Comparison of ENCODE assay signal across 13 cellular contexts in genomic region chr4:84920591-84920990, GRCh38. TPM values are rescaled to one million over a fixed set of nuclear protein-coding genes. Genes with fewer than 3 reads are reported as not detected.
DNase-seq lines count a peak whose midpoint lies in the region; ATAC-seq and TF ChIP-seq lines count a peak whose summit lies in the region.
"Had no signal": no experiment of that assay in that cellular context is flagged by ENCODE, and none has a peak within 500 bp of the region (broad histone marks: within the 10 kb centered on the region; RNA-seq: fewer than 3 reads in every experiment).

No MANE protein-coding gene starts in this region.

- H2AFZ ChIP-seq in mesenchymal stem cell (ENCODE audit: low read depth, low read length): no peak overlapping the region

- no peak overlapping the region for H4K8ac ChIP-seq in mesenchymal stem cell (ENCODE audit: low read length)

- TF ChIP-seq CTCF in BJ (IDR thresholded peaks at IDR 0.05; ENCODE audit: insufficient read depth, low read depth, low read length) (no peak), choroid plexus epithelial cell (conservative IDR thresholded peaks at IDR 0.05; ENCODE audit: low read depth, low read length) (no peak)

- no peak overlapping the region for H3K4ac ChIP-seq in mesenchymal stem cell (ENCODE audit: low read depth in 1 of 2, low read length in 2 of 2)

- WGBS in mesenchymal stem cell: 53% methylated on average over 3 of the region's 3 CpGs

- H2BK5ac ChIP-seq in mesenchymal stem cell (ENCODE audit: low read depth, low read length, poor library complexity, severe bottlenecking): no peak overlapping the region

- peak overlapping the region; percentile 35 for H3K9ac ChIP-seq in mesenchymal stem cell (ENCODE audit: low read length)

- H3K14ac ChIP-seq in mesenchymal stem cell (ENCODE audit: low read length in 2 of 2): no peak overlapping the region

- peak; percentile 33 for DNase-seq in BJ (ENCODE audit: low read depth)
- peak; percentile 84 for DNase-seq in LHCN-M2 (ENCODE audit: low read depth)
- peak; percentile 64 for DNase-seq in choroid plexus epithelial cell (ENCODE audit: low read depth)
- DNase-seq in mesenchymal stem cell: peak; percentile 73
- DNase-seq in stimulated activated CD4-positive, alpha-beta T cell treated with anti-CD3 and anti-CD28 coated beads, Interleukin-2, amount 100 ng/mL, for 24 hours: no peak
- DNase-seq: activated naive CD4-positive, alpha-beta T cell; NCI-H1417 treated with DMSO at 0.1 percent for 48 hours; Peyer's patch; small intestine had no signal

- no peak overlapping the region for H3K23ac ChIP-seq in mesenchymal stem cell (ENCODE audit: low read length in 2 of 2)

- no peaks in the 10 kb centered on the region for H3K27me3 ChIP-seq in BJ (ENCODE audit: control insufficient read depth, insufficient read depth, low read length)
- H3K27me3 ChIP-seq in mesenchymal stem cell (ENCODE audit: control insufficient read depth in 1 of 2, insufficient read depth in 1 of 2, low read length in 2 of 2): no peaks in the 10 kb centered on the region
- H3K27me3 ChIP-seq: Peyer's patch had no signal

- H3K4me2 ChIP-seq in mesenchymal stem cell (ENCODE audit: low read length, poor library complexity, severe bottlenecking): no peak overlapping the region

- no peak overlapping the region for H2AK5ac ChIP-seq in mesenchymal stem cell (ENCODE audit: low read length, severe bottlenecking)

- H3K79me1 ChIP-seq in mesenchymal stem cell (replicated peaks; ENCODE audit: low read length, poor library complexity, severe bottlenecking): peaks cover 8% of the 10 kb centered on the region

- H2BK120ac ChIP-seq in mesenchymal stem cell (ENCODE audit: low read depth, low read length): no peak overlapping the region

- POLR2A ChIA-PET in BJ (lab: Charles Lee): no interaction called here

- CTCF ChIA-PET in BJ (lab: Yijun Ruan, JAX): interaction anchor here (0.6 kb wide), 1 partner anchor 1592 kb away, joined by 3 read pairs; no protein-coding TSS in a partner anchor

- H3K36me3 ChIP-seq in BJ (ENCODE audit: control insufficient read depth, insufficient read depth, low read length) (no peaks in the 10 kb centered on the region), mesenchymal stem cell (ENCODE audit: control insufficient read depth in 1 of 2, insufficient read depth in 2 of 2, low read depth in 1 of 2, low read length in 2 of 2) (peaks cover 0 to 8% of the 10 kb centered on the region in 2 experiments)
- H3K36me3 ChIP-seq: Peyer's patch had no signal

- H3K18ac ChIP-seq in mesenchymal stem cell (ENCODE audit: low read depth in 1 of 2, low read length in 2 of 2): no peak overlapping the region

- no peaks in the 10 kb centered on the region for H3K9me3 ChIP-seq in mesenchymal stem cell (ENCODE audit: control insufficient read depth, low read length)
- H3K9me3 ChIP-seq: Peyer's patch had no signal

- peaks cover 2% of the 10 kb centered on the region for H3K4me1 ChIP-seq in mesenchymal stem cell (ENCODE audit: control insufficient read depth, insufficient read depth, low read depth, low read length)
- H3K4me1 ChIP-seq: Peyer's patch had no signal

- H2BK15ac ChIP-seq in mesenchymal stem cell (ENCODE audit: low read depth, poor library complexity, severe bottlenecking): no peak overlapping the region

- H3K4me3 ChIP-seq in BJ (ENCODE audit: low read depth, low read length) (no peak overlapping the region), choroid plexus epithelial cell (ENCODE audit: low read depth, low read length) (no peak overlapping the region), mesenchymal stem cell (ENCODE audit: insufficient read depth in 1 of 2, low read depth in 1 of 2, low read length in 2 of 2) (no peak overlapping the region)
- H3K4me3 ChIP-seq: lung, Peyer's patch had no signal

- no peak overlapping the region for H3K27ac ChIP-seq in mesenchymal stem cell (ENCODE audit: low read length, poor library complexity, severe bottlenecking)
- H3K27ac ChIP-seq: Peyer's patch had no signal

- H4K91ac ChIP-seq in mesenchymal stem cell (ENCODE audit: low read length): no peak overlapping the region

- no peak overlapping the region for H2BK12ac ChIP-seq in mesenchymal stem cell (ENCODE audit: low read length in 2 of 2)

- ATAC-seq in HG03565 (IDR thresholded peaks at IDR 0.05; ENCODE audit: unreplicated experiment): no peak
- no peak for ATAC-seq in GM21381 (IDR thresholded peaks at IDR 0.05; ENCODE audit: unreplicated experiment)
- no peak for ATAC-seq in GM19452 (IDR thresholded peaks at IDR 0.05; ENCODE audit: unreplicated experiment)

RNA-seq across cellular contexts. Expression of gene WDFY3, which starts 45.9 kb away (rescaled TPM):
- polyA plus RNA-seq in BJ (2011; rRNA removed): 28.8 and 36.4 TPM in 2 replicates
- polyA minus RNA-seq in BJ (2011; rRNA and poly(A)+ RNA removed): 86.0 and 125 TPM in 2 replicates
- total RNA-seq in LHCN-M2 (2014; rRNA removed): 38.7 and 48.9 TPM in 2 replicates
- 14.5 TPM for polyA plus RNA-seq in LHCN-M2 (2012)
- polyA plus RNA-seq in mesenchymal stem cell (2013, experiment 1 of 2): 20.6 TPM
- 20.5 TPM for polyA plus RNA-seq in mesenchymal stem cell (2013, experiment 2 of 2)

Comparison
In these comparisons a context has a peak if more than half of its experiments do, and no peak if none do; other contexts are left out.
1. DNase-seq: peak in BJ (single experiment), LHCN-M2 (single experiment), choroid plexus epithelial cell (single experiment) and mesenchymal stem cell (single experiment); none in stimulated activated CD4-positive, alpha-beta T cell treated with anti-CD3 and anti-CD28 coated beads, Interleukin-2, amount 100 ng/mL, for 24 hours (0 of 2).